20 cellular contexts compared by ENCODE assay signal in genomic region chr14:102491366-102491765, GRCh38. TPM values are rescaled to one million over a fixed set of nuclear protein-coding genes. Genes with fewer than 3 reads are reported as not detected.
DNase-seq lines count a peak whose midpoint lies in the region; ATAC-seq and TF ChIP-seq lines count a peak whose summit lies in the region.
"Had no signal": no experiment of that assay in that cellular context is flagged by ENCODE, and none has a peak within 500 bp of the region (broad histone marks: within the 10 kb centered on the region; RNA-seq: fewer than 3 reads in every experiment).

No MANE protein-coding gene starts in this region.

- no peaks in the 10 kb centered on the region for H4K20me1 ChIP-seq in neural progenitor cell (ENCODE audit: low read depth)

- intact Hi-C loops in left lung (cut with DNase I) (no loop called here), aorta (cut with DNase I) (no loop called here)

- peak overlapping the region; percentile 5 for H3K27ac ChIP-seq in RWPE2 (ENCODE audit: poor library complexity, severe bottlenecking)
- no peak overlapping the region for H3K27ac ChIP-seq in endodermal cell (ENCODE audit: low read depth, low read length)
- H3K27ac ChIP-seq in left lung: no peak overlapping the region
- no peak overlapping the region for H3K27ac ChIP-seq in aorta (ENCODE audit: low read depth in 1 of 2, low read length in 2 of 2)
- H3K27ac ChIP-seq in neural progenitor cell: no peak overlapping the region
- H3K27ac ChIP-seq: KMS-11 had no signal

- 89 to 91% methylated on average over 1 to 3 of the region's 3 CpGs for WGBS in endodermal cell (ENCODE audit: insufficient coverage in 1 of 2, insufficient read length in 1 of 2), 2 experiments
- 55 to 57% methylated on average over 3 of the region's 3 CpGs for WGBS in aorta, 2 donors

- H3K9me3 Mint-ChIP-seq in endodermal cell (no peaks in the 10 kb centered on the region), neural progenitor cell (no peaks in the 10 kb centered on the region)

- H3K9me3 ChIP-seq in RWPE2 (ENCODE audit: severe bottlenecking): no peaks in the 10 kb centered on the region
- no peaks in the 10 kb centered on the region for H3K9me3 ChIP-seq in endodermal cell (ENCODE audit: control insufficient read depth, low read length)
- no peaks in the 10 kb centered on the region for H3K9me3 ChIP-seq in left lung
- H3K9me3 ChIP-seq in aorta (ENCODE audit: control insufficient read depth, low read length): no peaks in the 10 kb centered on the region
- H3K9me3 ChIP-seq in neural progenitor cell (ENCODE audit: low read depth): no peaks in the 10 kb centered on the region

- DNase-seq in RWPE2 (ENCODE audit: low spot score) (no peak), endodermal cell (peak; percentile 32), left lung (peak in 1 of 2 donors; percentile 18), aorta (peak; percentile 9 to 14), neural progenitor cell (ENCODE audit: low spot score) (no peak), NCI-H2081 treated with DMSO at 0.1 percent for 48 hours (lab: John Stamatoyannopoulos, UW) (no peak)
- DNase-seq: ACHN; C1 segment of cervical spinal cord; DMS79; NCI-H1048; NCI-H1436 treated with DMSO at 0.1 percent for 48 hours; NCI-H2029 treated with DMSO at 0.1 percent for 48 hours; NCI-H2171 treated with DMSO at 0.1 percent for 48 hours; NCI-H446 treated with DMSO at 0.1 percent for 48 hours; NK-92 treated with Interleukin-12 subunit alpha and Interleukin-12 subunit beta, amount 100 ng/mL, for 24 hours; SIG-M5 had no signal

- ATAC-seq in RWPE2 (ENCODE audit: low read depth): peak; percentile 87
- peak; percentile 66 for ATAC-seq in left lung
- ATAC-seq in aorta (ENCODE audit: low FRiP score): no peak
- no peak for ATAC-seq in GM21529 (IDR thresholded peaks at IDR 0.05; ENCODE audit: unreplicated experiment)
- ATAC-seq: HepG2, SK-N-SH treated with all-trans-retinoic acid at 6 μM for 48 hours had no signal

- H3K36me3 ChIP-seq in RWPE2 (ENCODE audit: low read depth) (no peaks in the 10 kb centered on the region), endodermal cell (ENCODE audit: control insufficient read depth, insufficient read depth, low read length) (no peaks in the 10 kb centered on the region), left lung (peaks cover 0 to 10% of the 10 kb centered on the region in 2 donors), aorta (ENCODE audit: control insufficient read depth in 1 of 2, insufficient read depth in 2 of 2, low read length in 1 of 2) (no peaks in the 10 kb centered on the region), neural progenitor cell (no peaks in the 10 kb centered on the region)

- no peaks in the 10 kb centered on the region for H3F3A ChIP-seq in neural progenitor cell (ENCODE audit: low read depth)

- H2AFZ ChIP-seq in neural progenitor cell (replicated peaks): no peak overlapping the region

- H3K79me2 ChIP-seq in neural progenitor cell (ENCODE audit: low read depth): no peaks in the 10 kb centered on the region

- H3K4me1 Mint-ChIP-seq in endodermal cell (peaks cover 4% of the 10 kb centered on the region), neural progenitor cell (peaks cover 3% of the 10 kb centered on the region)

- peaks cover 16% of the 10 kb centered on the region for H3K4me1 ChIP-seq in RWPE2 (ENCODE audit: insufficient read depth, poor library complexity, severe bottlenecking)
- H3K4me1 ChIP-seq in endodermal cell (ENCODE audit: control insufficient read depth, insufficient read depth, low read length): no peaks in the 10 kb centered on the region
- no peaks in the 10 kb centered on the region for H3K4me1 ChIP-seq in left lung
- no peaks in the 10 kb centered on the region for H3K4me1 ChIP-seq in aorta (ENCODE audit: control insufficient read depth in 1 of 2, insufficient read depth in 2 of 2, low read length in 2 of 2)
- H3K4me1 ChIP-seq in neural progenitor cell: no peaks in the 10 kb centered on the region

- H3K27ac Mint-ChIP-seq in endodermal cell (no peak overlapping the region), neural progenitor cell (no peak overlapping the region)

- TF ChIP-seq CTCF in RWPE2 (IDR thresholded peaks at IDR 0.05; ENCODE audit: poor library complexity, severe bottlenecking) (no peak), endodermal cell (conservative IDR thresholded peaks at IDR 0.05) (no peak), left lung (IDR thresholded peaks at IDR 0.05) (no peak), neural progenitor cell (IDR thresholded peaks at IDR 0.05) (no peak)

- H3K4me3 Mint-ChIP-seq in endodermal cell: no peak overlapping the region
- no peak overlapping the region for H3K4me3 Mint-ChIP-seq in neural progenitor cell

- H3K9ac ChIP-seq in endodermal cell (ENCODE audit: extremely low read depth, low read length, poor library complexity, severe bottlenecking) (no peak overlapping the region), neural progenitor cell (no peak overlapping the region)
- H3K9ac ChIP-seq: KMS-11 had no signal

- H3K27me3 ChIP-seq in RWPE2 (ENCODE audit: insufficient read depth, poor library complexity, severe bottlenecking) (no peaks in the 10 kb centered on the region), endodermal cell (ENCODE audit: control insufficient read depth, insufficient read depth, low read length, poor library complexity, severe bottlenecking) (no peaks in the 10 kb centered on the region), left lung (no peaks in the 10 kb centered on the region), aorta (ENCODE audit: control insufficient read depth in 1 of 2, insufficient read depth in 2 of 2, low read length in 1 of 2) (no peaks in the 10 kb centered on the region), neural progenitor cell (no peaks in the 10 kb centered on the region)

- no peaks in the 10 kb centered on the region for H3K36me3 Mint-ChIP-seq in endodermal cell (ENCODE audit: low read depth)
- H3K36me3 Mint-ChIP-seq in neural progenitor cell: peaks cover 4% of the 10 kb centered on the region

- no peak overlapping the region for H3K4me3 ChIP-seq in RWPE2 (ENCODE audit: severe bottlenecking)
- no peak overlapping the region for H3K4me3 ChIP-seq in endodermal cell (ENCODE audit: low read length)
- H3K4me3 ChIP-seq in left lung: no peak overlapping the region
- H3K4me3 ChIP-seq in aorta (ENCODE audit: low read length in 2 of 2): no peak overlapping the region
- no peak overlapping the region for H3K4me3 ChIP-seq in neural progenitor cell

- H3K4me2 ChIP-seq in neural progenitor cell: no peak overlapping the region
- H3K4me2 ChIP-seq: KMS-11 had no signal

- H3K27me3 Mint-ChIP-seq in endodermal cell (ENCODE audit: insufficient read depth) (no peaks in the 10 kb centered on the region), neural progenitor cell (ENCODE audit: insufficient read depth, low read depth) (peaks cover 5% of the 10 kb centered on the region)

RNA-seq across cellular contexts. Expression of gene ANKRD9, which starts 18.2 kb away (rescaled TPM):
- total RNA-seq in endodermal cell (10 to 100 TPM; 32.7 to 38.9 TPM), left lung (10 to 100 TPM; 19.5 to 32.3 TPM), aorta (10 to 100 TPM; 13.7 to 15.0 TPM), neural progenitor cell (ENCODE audit: low replicate concordance) (10.8 and 47.4 TPM in 2 replicates)
- 28.5 TPM for polyA plus RNA-seq in endodermal cell (2013, experiment 1 of 2)
- polyA plus RNA-seq in endodermal cell (2013, experiment 2 of 2): 27.2 TPM
- polyA plus RNA-seq in aorta: 1 to 10 TPM; 3.0 to 5.7 TPM

Comparison
In these comparisons a context has a peak if more than half of its experiments do, and no peak if none do; other contexts are left out.
1. ATAC-seq: peak in RWPE2 (single experiment) and left lung (single experiment); none in aorta (single experiment) and GM21529 (single experiment).
2. DNase-seq: peak in endodermal cell (single experiment) and aorta (2 of 2); none in RWPE2 (single experiment), neural progenitor cell (single experiment) and NCI-H2081 treated with DMSO at 0.1 percent for 48 hours (single experiment).